In genomic region chr9:126380447-126380846, GRCh38 we compare ENCODE assay signal across 27 cellular contexts. TPM values are rescaled to one million over a fixed set of nuclear protein-coding genes. Genes with fewer than 3 reads are reported as not detected.
A peak's percentile ranks its signal among the peaks of the same experiment; 100 is the strongest.
DNase-seq lines count a peak whose midpoint lies in the region; ATAC-seq and TF ChIP-seq lines count a peak whose summit lies in the region.
"Had no signal": no experiment of that assay in that cellular context is flagged by ENCODE, and none has a peak within 500 bp of the region (broad histone marks: within the 10 kb centered on the region; RNA-seq: fewer than 3 reads in every experiment).

No MANE protein-coding gene starts in this region.

- H4K8ac ChIP-seq in trophoblast cell (ENCODE audit: low read depth, low read length): peak overlapping the region; percentile 45

- no peaks in the 10 kb centered on the region for H3K36me3 Mint-ChIP-seq in glutamatergic neuron (ENCODE audit: unreplicated experiment)
- peaks cover 24 to 37% of the 10 kb centered on the region in 2 donors for H3K36me3 Mint-ChIP-seq in CD14-positive monocyte
- H3K36me3 Mint-ChIP-seq: activated naive CD4-positive, alpha-beta T cell treated with anti-CD3 and anti-CD28 coated beads, Interleukin-2, amount 50 U/mL, for 24 hours; naive B cell had no signal

- H3K23ac ChIP-seq in trophoblast cell (ENCODE audit: low read length): no peak overlapping the region

- no peak overlapping the region for H3K9ac ChIP-seq in PC-3 (ENCODE audit: low read length)
- no peak overlapping the region for H3K9ac ChIP-seq in trophoblast cell (ENCODE audit: low read length)
- H3K9ac ChIP-seq: BLaER1 had no signal

- H3K9me2 ChIP-seq in PC-3 (replicated peaks; ENCODE audit: low read length): no peaks in the 10 kb centered on the region

- H3K79me1 ChIP-seq in trophoblast cell (ENCODE audit: low read length): peaks cover 22% of the 10 kb centered on the region

- H2BK120ac ChIP-seq in trophoblast cell (ENCODE audit: insufficient read depth, low read length, poor library complexity): no peak overlapping the region

- H3K4me3 ChIP-seq in GM12864 (ENCODE audit: low read depth, low read length) (no peak overlapping the region), PC-3 (ENCODE audit: low read length) (no peak overlapping the region), dorsolateral prefrontal cortex (no peak overlapping the region), trophoblast cell (ENCODE audit: low read depth, low read length) (no peak overlapping the region)
- H3K4me3 ChIP-seq: BLaER1, cardiac muscle cell, left lung, MG63, psoas muscle, thyroid gland had no signal

- H3K36me3 ChIP-seq in PC-3 (ENCODE audit: low read depth, low read length) (no peaks in the 10 kb centered on the region), trophoblast cell (ENCODE audit: control insufficient read depth in 1 of 2, insufficient read depth in 2 of 2, low read length in 2 of 2) (peaks cover 0 to 1% of the 10 kb centered on the region in 2 experiments)
- H3K36me3 ChIP-seq: BLaER1, cardiac muscle cell, MG63, thyroid gland had no signal

- 0 out of 2 replicates have a peak overlapping the region, but pooled peaks have one; percentile 43 for H2AFZ ChIP-seq in PC-3 (ENCODE audit: low read length)
- no peak overlapping the region for H2AFZ ChIP-seq in trophoblast cell (ENCODE audit: insufficient read depth, low read length, poor library complexity)

- peak overlapping the region; percentile 58 for H3K18ac ChIP-seq in trophoblast cell (ENCODE audit: low read length)

- BruUV-seq in PC-3 (replicated peaks; lab: Mats Ljungman, UMichigan): no TSS peak

- H3K27me3 ChIP-seq in PC-3 (ENCODE audit: low read length): no peaks in the 10 kb centered on the region
- H3K27me3 ChIP-seq in dorsolateral prefrontal cortex: no peaks in the 10 kb centered on the region
- H3K27me3 ChIP-seq in trophoblast cell (ENCODE audit: insufficient read depth, low read length): no peaks in the 10 kb centered on the region
- H3K27me3 ChIP-seq: BLaER1, cardiac muscle cell, left lung, MG63, thyroid gland had no signal

- peak overlapping the region; percentile 69 for H4K91ac ChIP-seq in trophoblast cell (ENCODE audit: low read depth, low read length)

- H3K27me3 Mint-ChIP-seq in glutamatergic neuron (ENCODE audit: unreplicated experiment): peaks cover 3% of the 10 kb centered on the region
- H3K27me3 Mint-ChIP-seq in CD14-positive monocyte (ENCODE audit: low read depth in 3 of 3): peaks cover 0 to 2% (median 2%) of the 10 kb centered on the region in 3 donors
- H3K27me3 Mint-ChIP-seq: activated naive CD4-positive, alpha-beta T cell treated with anti-CD3 and anti-CD28 coated beads, Interleukin-2, amount 50 U/mL, for 24 hours; stimulated activated naive CD8-positive, alpha-beta T cell treated with anti-CD3 and anti-CD28 coated beads, Interleukin-15, Interleukin-2, amounts not matched to agents 100 ng/mL and 50 ng/mL, for 24 hours had no signal

- H3K14ac ChIP-seq in trophoblast cell (ENCODE audit: low read length): peak overlapping the region; percentile 40

- H3K4me2 ChIP-seq in PC-3 (ENCODE audit: low read length) (peak overlapping the region; percentile 37; the same call in 1 of the 2 replicates), trophoblast cell (ENCODE audit: low read length) (no peak overlapping the region)
- H3K4me2 ChIP-seq: BLaER1 had no signal

- WGBS in trophoblast cell (ENCODE audit: extremely low coverage, insufficient coverage, insufficient read length): no CpG with 5 or more reads among the region's 10 CpGs

- intact Hi-C loops in PC-3 (cut with micrococcal nuclease) (no loop called here), dorsolateral prefrontal cortex (cut with DNase I) (no loop called here), CD14-positive monocyte (cut with micrococcal nuclease) (no loop called here)

- H3K9me3 Mint-ChIP-seq in glutamatergic neuron (ENCODE audit: unreplicated experiment): peaks cover 4% of the 10 kb centered on the region
- H3K9me3 Mint-ChIP-seq in CD14-positive monocyte: no peaks in the 10 kb centered on the region
- H3K9me3 Mint-ChIP-seq: activated naive CD4-positive, alpha-beta T cell treated with anti-CD3 and anti-CD28 coated beads, Interleukin-2, amount 50 U/mL, for 24 hours; naive B cell; stimulated activated naive CD8-positive, alpha-beta T cell treated with anti-CD3 and anti-CD28 coated beads, Interleukin-15, Interleukin-2, amounts not matched to agents 100 ng/mL and 50 ng/mL, for 24 hours had no signal

- ATAC-seq in PC-3: no peak
- ATAC-seq: psoas muscle had no signal

- H3K9me3 ChIP-seq in PC-3 (ENCODE audit: low read length) (no peaks in the 10 kb centered on the region), trophoblast cell (ENCODE audit: insufficient read depth, low read depth, low read length) (no peaks in the 10 kb centered on the region)
- H3K9me3 ChIP-seq: BLaER1, left lung, MG63, psoas muscle, thyroid gland had no signal

- peak overlapping the region; percentile 44 for H2AK5ac ChIP-seq in trophoblast cell (ENCODE audit: low read length)

- no peak overlapping the region for H3K4me3 Mint-ChIP-seq in glutamatergic neuron (ENCODE audit: unreplicated experiment)
- no peak overlapping the region for H3K4me3 Mint-ChIP-seq in CD14-positive monocyte
- H3K4me3 Mint-ChIP-seq: activated naive CD4-positive, alpha-beta T cell treated with anti-CD3 and anti-CD28 coated beads, Interleukin-2, amount 50 U/mL, for 24 hours; stimulated activated naive CD8-positive, alpha-beta T cell treated with anti-CD3 and anti-CD28 coated beads, Interleukin-15, Interleukin-2, amounts not matched to agents 100 ng/mL and 50 ng/mL, for 24 hours had no signal

- no peaks in the 10 kb centered on the region for H3F3A ChIP-seq in PC-3 (ENCODE audit: low read length, unreplicated experiment)

- H3K4me1 Mint-ChIP-seq in glutamatergic neuron (ENCODE audit: low read depth, unreplicated experiment): peaks cover 23% of the 10 kb centered on the region
- H3K4me1 Mint-ChIP-seq in CD14-positive monocyte: peaks cover 41% of the 10 kb centered on the region

- peaks cover 41% of the 10 kb centered on the region for H3K4me1 ChIP-seq in PC-3 (ENCODE audit: insufficient read depth, low read length)
- H3K4me1 ChIP-seq in trophoblast cell (ENCODE audit: control insufficient read depth in 1 of 2, insufficient read depth in 2 of 2, low read length in 2 of 2): peaks cover 30 to 35% of the 10 kb centered on the region in 2 experiments

- DNase-seq in GM12864 (ENCODE audit: low read depth): no peak
- no peak for DNase-seq in PC-3
- no peak for DNase-seq in dorsolateral prefrontal cortex
- no peak for DNase-seq in trophoblast cell
- no peak for DNase-seq in SIG-M5 treated with dmso at 0.1 percent for 504 hours (lab: John Stamatoyannopoulos, UW; ENCODE audit: unreplicated experiment)
- DNase-seq in glutamatergic neuron: no peak
- DNase-seq in CD14-positive monocyte (ENCODE audit: low spot score): no peak
- DNase-seq: ACHN; activated CD4-positive, alpha-beta T cell treated with anti-CD3 and anti-CD28 coated beads, Interleukin-2, amount 50 U/mL, for 1 hour; activated CD8-positive, alpha-beta memory T cell treated with anti-CD3 and anti-CD28 coated beads, Interleukin-2, amount 50 U/mL, for 4 hours; amygdala; COR-L47; dermis blood vessel endothelial cell; DMS53; H7; left lung; MG63; naive B cell; NCI-H1105 treated with DMSO at 0.1 percent for 48 hours; NCI-H2029; NCI-H774; psoas muscle; thyroid gland had no signal

- no peak overlapping the region for H4K12ac ChIP-seq in trophoblast cell (ENCODE audit: low read depth, low read length)

- H2BK5ac ChIP-seq in trophoblast cell (ENCODE audit: low read depth, low read length, poor library complexity): no peak overlapping the region

- no peaks in the 10 kb centered on the region for H4K20me1 ChIP-seq in PC-3 (ENCODE audit: low read length)
- H4K20me1 ChIP-seq: BLaER1 had no signal

- H3K27ac Mint-ChIP-seq in glutamatergic neuron (ENCODE audit: unreplicated experiment) (no peak overlapping the region), CD14-positive monocyte (no peak overlapping the region)
- H3K27ac Mint-ChIP-seq: activated naive CD4-positive, alpha-beta T cell treated with anti-CD3 and anti-CD28 coated beads, Interleukin-2, amount 50 U/mL, for 24 hours; naive B cell; stimulated activated naive CD8-positive, alpha-beta T cell treated with anti-CD3 and anti-CD28 coated beads, Interleukin-15, Interleukin-2, amounts not matched to agents 100 ng/mL and 50 ng/mL, for 24 hours had no signal

- H3K4ac ChIP-seq in trophoblast cell (ENCODE audit: low read depth, low read length): no peak overlapping the region

- H3K79me2 ChIP-seq in PC-3 (ENCODE audit: low read length) (peaks cover 8% of the 10 kb centered on the region; the same call in 1 of the 2 replicates), trophoblast cell (ENCODE audit: control insufficient read depth, insufficient read depth, low read length, poor library complexity) (peaks cover 6% of the 10 kb centered on the region)

- TF ChIP-seq CTCF in GM12864 (IDR thresholded peaks at IDR 0.05; ENCODE audit: low read depth, low read length, missing control alignments) (peak; percentile 1), PC-3 (conservative IDR thresholded peaks at IDR 0.05; ENCODE audit: low read depth, low read length) (no peak), dorsolateral prefrontal cortex (IDR thresholded peaks at IDR 0.05 in 54 of 56, conservative IDR thresholded peaks at IDR 0.05 in 2 of 56; ENCODE audit: low read depth in 1 of 56, partially characterized antibody in 56 of 56) (no peak), glutamatergic neuron (IDR thresholded peaks at IDR 0.05; ENCODE audit: partially characterized antibody, unreplicated experiment) (no peak), CD14-positive monocyte (IDR thresholded peaks at IDR 0.05) (no peak)

- POLR2A ChIA-PET in PC-3 (lab: Charles Lee; ENCODE audit: unreplicated experiment): no interaction called here

- CTCF ChIA-PET in PC-3 (lab: Charles Lee): no interaction called here

- H3K27ac ChIP-seq in PC-3 (ENCODE audit: low read length) (no peak overlapping the region), dorsolateral prefrontal cortex (peak overlapping the region in 58 of 59 donors; percentile 70 to 99 (median 96)), trophoblast cell (ENCODE audit: low read depth, low read length) (peak overlapping the region; percentile 8)
- H3K27ac ChIP-seq: BLaER1, cardiac muscle cell, left lung, psoas muscle, thyroid gland had no signal

- H2BK12ac ChIP-seq in trophoblast cell (ENCODE audit: low read length): peak overlapping the region; percentile 28

RNA-seq across cellular contexts. Expression of gene MVB12B, which starts 53.8 kb away (rescaled TPM):
- 7.2 and 9.6 TPM in 2 replicates for total RNA-seq in PC-3 (2014; rRNA removed)
- 100 to 1,000 TPM in 23 of 120 experiments, 10 to 100 TPM in 97; 43.4 to 233 (median 75.7) TPM for total RNA-seq in dorsolateral prefrontal cortex
- polyA plus RNA-seq in trophoblast cell (2013): 13.2 and 13.4 TPM in 2 replicates
- total RNA-seq in glutamatergic neuron (ENCODE audit: unreplicated experiment): 41.1 TPM
- polyA plus RNA-seq in CD14-positive monocyte: 1 to 10 TPM; 2.8 to 3.5 TPM
